ENCODE assay signal across 10 cellular contexts in genomic region chr14:89262041-89262440, GRCh38.
"Had no signal": no experiment of that assay in that cellular context is flagged by ENCODE, and none has a peak within 500 bp of the region (broad histone marks: within the 10 kb centered on the region; RNA-seq: fewer than 3 reads in every experiment).

No MANE protein-coding gene starts in this region.

- H3K9me3 ChIP-seq: colonic mucosa, mucosa of descending colon, transverse colon had no signal

- H3K36me3 ChIP-seq: colonic mucosa had no signal

- H3K9ac ChIP-seq: parathyroid adenoma had no signal

- DNase-seq: colonic mucosa; heart left ventricle; left colon; mucosa of descending colon; stimulated activated CD4-positive, alpha-beta T cell treated with anti-CD3 and anti-CD28 coated beads, Interleukin-4, amount 100 ng/mL, for 24 hours; T-helper 1 cell; transverse colon had no signal

- H3K4me1 ChIP-seq: colonic mucosa, transverse colon had no signal

- H3K27me3 ChIP-seq: colonic mucosa, heart left ventricle, transverse colon had no signal

- H3K4me3 ChIP-seq: colonic mucosa, heart left ventricle, lung, mucosa of descending colon, SK-N-MC, transverse colon had no signal

- H2AFZ ChIP-seq: parathyroid adenoma had no signal

- H3K27ac ChIP-seq: colonic mucosa, heart left ventricle, parathyroid adenoma, SK-N-MC, transverse colon had no signal

- ATAC-seq: heart left ventricle, left colon, mucosa of descending colon had no signal
